Comparison of ENCODE assay signal across 9 cellular contexts in genomic region chr14:33475623-33476022, GRCh38.
DNase-seq lines count a peak whose midpoint lies in the region; ATAC-seq and TF ChIP-seq lines count a peak whose summit lies in the region.
"Had no signal": no experiment of that assay in that cellular context is flagged by ENCODE, and none has a peak within 500 bp of the region (broad histone marks: within the 10 kb centered on the region; RNA-seq: fewer than 3 reads in every experiment).

No MANE protein-coding gene starts in this region.

- no peak for TF ChIP-seq CTCF in mucosa of descending colon (IDR thresholded peaks at IDR 0.05)
- peak in 1 of 5 experiments; percentile 19 for TF ChIP-seq CTCF in gastrocnemius medialis (IDR thresholded peaks at IDR 0.05 in 4 of 5, conservative IDR thresholded peaks at IDR 0.05 in 1 of 5)

- TF ChIP-seq POLR2A in gastrocnemius medialis (IDR thresholded peaks at IDR 0.05), result no peak

- ATAC-seq in mucosa of descending colon, result peak; percentile 95
- no peak for ATAC-seq in gastrocnemius medialis

- H3K4me1 ChIP-seq in NT2/D1 (ENCODE audit: insufficient read depth, insufficient read length), result no peaks in the 10 kb centered on the region
- H3K4me1 ChIP-seq in mucosa of descending colon (ENCODE audit: low read depth), result peaks cover 4% of the 10 kb centered on the region
- H3K4me1 ChIP-seq in gastrocnemius medialis, result no peaks in the 10 kb centered on the region

- H3K36me3 ChIP-seq in NT2/D1 (ENCODE audit: insufficient read depth, insufficient read length, low read length) (no peaks in the 10 kb centered on the region), mucosa of descending colon (ENCODE audit: low read depth) (no peaks in the 10 kb centered on the region), gastrocnemius medialis (no peaks in the 10 kb centered on the region)

- H3K27ac ChIP-seq in gastrocnemius medialis, result no peak overlapping the region
- H3K27ac ChIP-seq: KMS-11 had no signal

- intact Hi-C loops in mucosa of descending colon (cut with DNase I, micrococcal nuclease), result loop anchor here in 1 of 2 donors (10.0 kb wide), 1 partner anchor 319 kb away; no protein-coding TSS in a partner anchor
- intact Hi-C loops in gastrocnemius medialis (cut with DNase I; ENCODE audit: low total_unique reads), result no loop called here

- no peaks in the 10 kb centered on the region for H3K27me3 ChIP-seq in NT2/D1 (ENCODE audit: insufficient read depth, insufficient read length)
- no peaks in the 10 kb centered on the region for H3K27me3 ChIP-seq in gastrocnemius medialis

- DNase-seq in DMS53 treated with DMSO at 0.1 percent for 48 hours (lab: John Stamatoyannopoulos, UW; ENCODE audit: unreplicated experiment) (peak; percentile 33), HK-2 (ENCODE audit: unreplicated experiment) (peak; percentile 38), NT2/D1 (ENCODE audit: low read depth, low spot score) (peak; percentile 78), cerebellar cortex (ENCODE audit: low spot score) (peak; percentile 14), mucosa of descending colon (peak in 2 of 3 donors; percentile 69 to 88), gastrocnemius medialis (no peak), dedifferentiated amniotic fluid mesenchymal stem cell (ENCODE audit: extremely low spot score) (no peak)
- no peak for DNase-seq in activated effector memory CD4-positive, alpha-beta T cell treated with Interleukin-2 at 50 U/mL for 16 hours

- in situ Hi-C loops in gastrocnemius medialis (cut with MboI; ENCODE audit: low sequenced_read_pairs in 4 of 4), result no loop called here

- H3K4me3 ChIP-seq in NT2/D1 (ENCODE audit: insufficient read length, low read depth), result no peak overlapping the region
- H3K4me3 ChIP-seq in mucosa of descending colon, result no peak overlapping the region
- no peak overlapping the region for H3K4me3 ChIP-seq in gastrocnemius medialis

- no peak overlapping the region for H3K9ac ChIP-seq in NT2/D1 (ENCODE audit: insufficient read length, low read depth)
- H3K9ac ChIP-seq: KMS-11 had no signal

- H3K9me3 ChIP-seq in NT2/D1 (ENCODE audit: insufficient read depth, low read length) (no peaks in the 10 kb centered on the region; the same call in 1 of the 2 replicates), mucosa of descending colon (no peaks in the 10 kb centered on the region), gastrocnemius medialis (no peaks in the 10 kb centered on the region)

Comparison
In these comparisons a context has a peak if more than half of its experiments do, and no peak if none do; other contexts are left out.
1. DNase-seq: peak in DMS53 treated with DMSO at 0.1 percent for 48 hours (single experiment), HK-2 (single experiment), NT2/D1 (single experiment), cerebellar cortex (single experiment) and mucosa of descending colon (2 of 3); none in activated effector memory CD4-positive, alpha-beta T cell treated with Interleukin-2 at 50 U/mL for 16 hours (single experiment), gastrocnemius medialis (0 of 2) and dedifferentiated amniotic fluid mesenchymal stem cell (single experiment).